ENCODE assay signal across 11 cellular contexts in the genomic region with DNA sequence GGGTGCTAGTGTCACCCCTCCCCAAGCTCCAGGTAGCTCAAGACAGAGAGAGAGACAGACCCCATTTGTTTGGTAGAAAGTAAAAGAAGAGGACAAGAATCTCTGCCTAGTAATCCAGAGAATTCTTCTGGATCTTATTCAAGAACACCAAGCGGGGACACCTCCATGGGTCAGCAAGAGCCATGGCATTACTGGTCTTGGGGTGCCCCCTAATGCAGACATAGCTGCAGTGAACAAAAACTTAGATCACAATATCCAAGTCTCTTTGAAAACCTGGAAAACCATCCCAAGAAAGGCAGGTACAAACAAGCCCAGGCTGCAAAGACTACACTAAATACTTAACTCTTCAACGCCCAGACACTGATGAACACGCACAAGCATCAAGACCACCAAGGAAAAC. TPM values are rescaled to one million over a fixed set of nuclear protein-coding genes. Genes with fewer than 3 reads are reported as not detected.
DNase-seq lines count a peak whose midpoint lies in the region; ATAC-seq, FAIRE-seq and TF ChIP-seq lines count a peak whose summit lies in the region.
"Had no signal": no experiment of that assay in that cellular context is flagged by ENCODE, and none has a peak within 500 bp of the region (broad histone marks: within the 10 kb centered on the region; RNA-seq: fewer than 3 reads in every experiment).

No MANE protein-coding gene starts in this region.

- H3K27me3 ChIP-seq in BE2C (no peaks in the 10 kb centered on the region; the same call in 1 of the 2 replicates), astrocyte (ENCODE audit: insufficient read depth, low read length) (no peaks in the 10 kb centered on the region)

- FAIRE-seq in astrocyte (lab: Jason Lieb, UNC): no peak

- no peak overlapping the region for H3K9ac ChIP-seq in astrocyte (ENCODE audit: low read length)

- peak; percentile 10; the same call in 1 of the 2 replicates for TF ChIP-seq CTCF in BE2C (IDR thresholded peaks at IDR 0.05; ENCODE audit: low read depth, low read length)
- peak; percentile 69 for TF ChIP-seq CTCF in HFFc6 (IDR thresholded peaks at IDR 0.05)
- peak; percentile 14 for TF ChIP-seq CTCF in astrocyte (IDR thresholded peaks at IDR 0.05; ENCODE audit: insufficient read depth, low read depth, low read length)
- TF ChIP-seq CTCF in progenitor cell of endocrine pancreas (IDR thresholded peaks at IDR 0.05; ENCODE audit: unreplicated experiment): no peak

- H3K27me3 Mint-ChIP-seq in HFFc6 (ENCODE audit: insufficient read depth): peaks cover 4% of the 10 kb centered on the region
- H3K27me3 Mint-ChIP-seq in astrocyte (ENCODE audit: low read depth, unreplicated experiment): no peaks in the 10 kb centered on the region
- no peaks in the 10 kb centered on the region for H3K27me3 Mint-ChIP-seq in progenitor cell of endocrine pancreas
- H3K27me3 Mint-ChIP-seq: CD8-positive, alpha-beta memory T cell had no signal

- H3K79me2 ChIP-seq in astrocyte (ENCODE audit: insufficient read depth, low read length): no peaks in the 10 kb centered on the region

- no peak for DNase-seq in BE2C
- peak; percentile 56 for DNase-seq in HFFc6
- DNase-seq in astrocyte (ENCODE audit: low read depth): peak; percentile 1
- peak; percentile 12 for DNase-seq in kidney tubule cell (ENCODE audit: low spot score)
- no peak for DNase-seq in progenitor cell of endocrine pancreas (ENCODE audit: low spot score, unreplicated experiment)
- DNase-seq in cerebellum (ENCODE audit: low spot score): no peak
- DNase-seq in stimulated activated CD4-positive, alpha-beta T cell treated with anti-CD3 and anti-CD28 coated beads, Interleukin-12 subunit alpha, Interleukin-12 subunit beta, amount 100 ng/mL, for 4 hours: no peak
- DNase-seq: amygdala; CD8-positive, alpha-beta memory T cell; naive thymus-derived CD8-positive, alpha-beta T cell had no signal

- H3K4me3 ChIP-seq in BE2C (ENCODE audit: low read depth, low read length) (no peak overlapping the region), astrocyte (ENCODE audit: insufficient read depth, low read depth, low read length) (no peak overlapping the region)

- no peak overlapping the region for H2AFZ ChIP-seq in astrocyte (ENCODE audit: low read depth, low read length)

- H3K9me3 ChIP-seq in BE2C (no peaks in the 10 kb centered on the region), astrocyte (ENCODE audit: insufficient read depth, low read depth, low read length) (no peaks in the 10 kb centered on the region)

- no peaks in the 10 kb centered on the region for H3K4me1 ChIP-seq in BE2C
- H3K4me1 ChIP-seq in astrocyte (ENCODE audit: insufficient read depth, low read length): no peaks in the 10 kb centered on the region

- H3K4me1 Mint-ChIP-seq in HFFc6 (ENCODE audit: low read depth): no peaks in the 10 kb centered on the region
- no peaks in the 10 kb centered on the region for H3K4me1 Mint-ChIP-seq in astrocyte (ENCODE audit: low read depth, unreplicated experiment)
- peaks cover 2% of the 10 kb centered on the region for H3K4me1 Mint-ChIP-seq in progenitor cell of endocrine pancreas (ENCODE audit: low read depth)
- H3K4me1 Mint-ChIP-seq: CD8-positive, alpha-beta memory T cell; naive thymus-derived CD8-positive, alpha-beta T cell had no signal

- H3K36me3 Mint-ChIP-seq in HFFc6 (ENCODE audit: low read depth) (no peaks in the 10 kb centered on the region), astrocyte (ENCODE audit: low read depth, unreplicated experiment) (no peaks in the 10 kb centered on the region), progenitor cell of endocrine pancreas (ENCODE audit: insufficient read depth) (no peaks in the 10 kb centered on the region)
- H3K36me3 Mint-ChIP-seq: naive thymus-derived CD8-positive, alpha-beta T cell had no signal

- H3K4me3 Mint-ChIP-seq in HFFc6 (no peak overlapping the region), astrocyte (ENCODE audit: unreplicated experiment) (no peak overlapping the region), progenitor cell of endocrine pancreas (ENCODE audit: low read depth) (no peak overlapping the region)
- H3K4me3 Mint-ChIP-seq: CD8-positive, alpha-beta memory T cell; naive thymus-derived CD8-positive, alpha-beta T cell had no signal

- no peaks in the 10 kb centered on the region for H4K20me1 ChIP-seq in astrocyte (ENCODE audit: insufficient read depth, low read length)

- H3K9me3 Mint-ChIP-seq in HFFc6 (no peaks in the 10 kb centered on the region; the same call in 1 of the 2 replicates), astrocyte (ENCODE audit: unreplicated experiment) (no peaks in the 10 kb centered on the region), progenitor cell of endocrine pancreas (ENCODE audit: low read depth) (no peaks in the 10 kb centered on the region)

- no peak for ATAC-seq in HG03097 (IDR thresholded peaks at IDR 0.05; ENCODE audit: low FRiP score, unreplicated experiment)
- ATAC-seq: naive thymus-derived CD8-positive, alpha-beta T cell had no signal

- no peaks in the 10 kb centered on the region for H3K36me3 ChIP-seq in BE2C
- no peaks in the 10 kb centered on the region for H3K36me3 ChIP-seq in astrocyte (ENCODE audit: insufficient read depth, low read length)

- H3K4me2 ChIP-seq in astrocyte (ENCODE audit: low read length): no peak overlapping the region

- H3K27ac ChIP-seq in astrocyte (ENCODE audit: low read depth, low read length): no peak overlapping the region

- H3K27ac Mint-ChIP-seq in HFFc6 (no peak overlapping the region), astrocyte (ENCODE audit: unreplicated experiment) (no peak overlapping the region), progenitor cell of endocrine pancreas (no peak overlapping the region)
- H3K27ac Mint-ChIP-seq: CD8-positive, alpha-beta memory T cell; naive thymus-derived CD8-positive, alpha-beta T cell had no signal

RNA-seq across cellular contexts. Expression of a gene that starts 29.9 kb away (rescaled TPM):
- polyA plus RNA-seq in BE2C (2012; ENCODE audit: insufficient read depth, insufficient read length, low read depth): 6.4 TPM
- total RNA-seq in HFFc6 (2021; fragmentation: NEBNext Ultra II Directional; extraction: Animal tissue kit (Norgen Biotek cat#: 25700)): 1 to 10 TPM; 1.8 to 7.3 (median 6.2) TPM
- total RNA-seq in astrocyte (13.7 and 14.2 TPM in 2 replicates), progenitor cell of endocrine pancreas (7.6 and 12.0 TPM in 2 replicates), cerebellum (109 TPM)

Comparison
In these comparisons a context has a peak if more than half of its experiments do, and no peak if none do; other contexts are left out.
1. DNase-seq: peak in HFFc6 (single experiment), astrocyte (single experiment) and kidney tubule cell (single experiment); none in BE2C (single experiment), progenitor cell of endocrine pancreas (single experiment), cerebellum (single experiment) and stimulated activated CD4-positive, alpha-beta T cell treated with anti-CD3 and anti-CD28 coated beads, Interleukin-12 subunit alpha, Interleukin-12 subunit beta, amount 100 ng/mL, for 4 hours (single experiment).